34 cellular contexts compared by ENCODE assay signal in genomic region chr22:28728621-28729313, GRCh38. TPM values are rescaled to one million over a fixed set of nuclear protein-coding genes. Genes with fewer than 3 reads are reported as not detected.
DNase-seq lines count a peak whose midpoint lies in the region; ATAC-seq and TF ChIP-seq lines count a peak whose summit lies in the region.
"Had no signal": no experiment of that assay in that cellular context is flagged by ENCODE, and none has a peak within 500 bp of the region (broad histone marks: within the 10 kb centered on the region; RNA-seq: fewer than 3 reads in every experiment).

No MANE protein-coding gene starts in this region.

- H3K27ac Mint-ChIP-seq in mesothelial cell of epicardium, result peak overlapping the region; percentile 11
- H3K27ac Mint-ChIP-seq: activated CD8-positive, alpha-beta T cell treated with anti-CD3 and anti-CD28 coated beads, Interleukin-2, amount 10 ng/mL, durations not matched to agents 7 days and 5 days; activated naive CD8-positive, alpha-beta T cell treated with anti-CD3 and anti-CD28 coated beads, Interleukin-2, amount 10 ng/mL, durations not matched to agents 7 days and 5 days; activated T-helper 2 cell treated with anti-CD3 and anti-CD28 coated beads, Interferon-gamma antibody, Interleukin-2, Interleukin-4, amounts not matched to agents 10 μg/mL and 5 μg/mL and 100 μg/mL, durations not matched to agents 14 hours and 24 hours and 36 hours; naive thymus-derived CD8-positive, alpha-beta T cell; stimulated activated naive CD8-positive, alpha-beta T cell treated with anti-CD3 and anti-CD28 coated beads, Interleukin-15, amount 100 ng/mL, for 72 hours; T-cell had no signal

- H3K27ac ChIP-seq in ACC112 (ENCODE audit: low read depth, low read length), result peak overlapping the region; percentile 57; the same call in 1 of the 2 replicates
- H3K27ac ChIP-seq: body of pancreas, epithelial cell of prostate, gastroesophageal sphincter, left ventricle myocardium inferior, ovary had no signal

- H3K27me3 Mint-ChIP-seq in mesothelial cell of epicardium (ENCODE audit: low read depth), result no peaks in the 10 kb centered on the region
- H3K27me3 Mint-ChIP-seq: activated naive CD8-positive, alpha-beta T cell treated with anti-CD3 and anti-CD28 coated beads, Interleukin-2, amount 10 ng/mL, durations not matched to agents 7 days and 5 days; naive thymus-derived CD8-positive, alpha-beta T cell; stimulated activated naive CD8-positive, alpha-beta T cell treated with anti-CD3 and anti-CD28 coated beads, Interleukin-15, amount 100 ng/mL, for 72 hours; T-cell had no signal

- peaks cover 2% of the 10 kb centered on the region for H3K79me2 ChIP-seq in ACC112 (ENCODE audit: control insufficient read depth, insufficient read depth, low read length, unreplicated experiment)

- no peaks in the 10 kb centered on the region for H3K27me3 ChIP-seq in ACC112 (ENCODE audit: insufficient read depth, low read length)
- H3K27me3 ChIP-seq: body of pancreas, gastroesophageal sphincter, MG63, ovary, thyroid gland had no signal

- no peaks in the 10 kb centered on the region for H3K9me3 Mint-ChIP-seq in mesothelial cell of epicardium
- H3K9me3 Mint-ChIP-seq: activated naive CD8-positive, alpha-beta T cell treated with anti-CD3 and anti-CD28 coated beads, Interleukin-2, amount 10 ng/mL, durations not matched to agents 7 days and 5 days; activated T-helper 2 cell treated with anti-CD3 and anti-CD28 coated beads, Interferon-gamma antibody, Interleukin-2, Interleukin-4, amounts not matched to agents 10 μg/mL and 5 μg/mL and 100 μg/mL, durations not matched to agents 14 hours and 24 hours and 36 hours; naive thymus-derived CD8-positive, alpha-beta T cell; stimulated activated naive CD8-positive, alpha-beta T cell treated with anti-CD3 and anti-CD28 coated beads, Interleukin-15, amount 100 ng/mL, for 72 hours; T-cell had no signal

- peaks cover 31% of the 10 kb centered on the region for H3K36me3 Mint-ChIP-seq in mesothelial cell of epicardium

- no peak overlapping the region for H3K4me3 Mint-ChIP-seq in mesothelial cell of epicardium
- H3K4me3 Mint-ChIP-seq: activated CD8-positive, alpha-beta T cell treated with anti-CD3 and anti-CD28 coated beads, Interleukin-2, amount 10 ng/mL, durations not matched to agents 7 days and 5 days; activated naive CD8-positive, alpha-beta T cell treated with anti-CD3 and anti-CD28 coated beads, Interleukin-2, amount 10 ng/mL, durations not matched to agents 7 days and 5 days; naive thymus-derived CD8-positive, alpha-beta T cell; stimulated activated naive CD8-positive, alpha-beta T cell treated with anti-CD3 and anti-CD28 coated beads, Interleukin-15, amount 100 ng/mL, for 72 hours; T-cell had no signal

- H2AFZ ChIP-seq in ACC112 (ENCODE audit: low read length, unreplicated experiment), result no peak overlapping the region

- H3K4me3 ChIP-seq in ACC112 (ENCODE audit: low read depth, low read length), result no peak overlapping the region
- H3K4me3 ChIP-seq: body of pancreas, gastroesophageal sphincter, HAP-1, K562, left ventricle myocardium inferior, MG63, ovary, smooth muscle cell, thyroid gland had no signal

- no peaks in the 10 kb centered on the region for H3K36me3 ChIP-seq in ACC112 (ENCODE audit: insufficient read depth, low read length)
- H3K36me3 ChIP-seq: gastroesophageal sphincter, left ventricle myocardium inferior, ovary, thyroid gland had no signal

- no peak for TF ChIP-seq CTCF in mesothelial cell of epicardium (IDR thresholded peaks at IDR 0.05; ENCODE audit: unreplicated experiment)

- DNase-seq in LHCN-M2 (ENCODE audit: low read depth) (peak; percentile 40), mesothelial cell of epicardium (ENCODE audit: low spot score in 2 of 2, unreplicated experiment in 2 of 2) (no peak), NCI-H748 treated with DMSO at 0.1 percent for 48 hours (lab: John Stamatoyannopoulos, UW) (no peak), NCI-H1105 (lab: John Stamatoyannopoulos, UW) (no peak), NCI-H146 (lab: John Stamatoyannopoulos, UW) (no peak)
- DNase-seq: activated CD4-positive, alpha-beta T cell treated with anti-CD3 and anti-CD28 coated beads for 1 hour; activated CD8-positive, alpha-beta T cell treated with anti-CD3 and anti-CD28 coated beads, Interleukin-2, amount 10 ng/mL, durations not matched to agents 7 days and 5 days; activated naive CD8-positive, alpha-beta T cell treated with anti-CD3 and anti-CD28 coated beads, Interleukin-2, amount 10 ng/mL, durations not matched to agents 7 days and 5 days; body of pancreas; DMS53; left ventricle myocardium inferior; MG63; midbrain; naive thymus-derived CD8-positive, alpha-beta T cell; NCI-H1417; NCI-H2081 treated with DMSO at 0.1 percent for 48 hours; NCI-H226; NCI-H82; ovary; RPMI8226; stimulated activated CD4-positive, alpha-beta T cell treated with anti-CD3 and anti-CD28 coated beads, Interleukin-1b, Interleukin-23, amount 100 ng/mL, for 48 hours; stimulated activated CD8-positive, alpha-beta memory T cell treated with anti-CD3 and anti-CD28 coated beads, Interleukin-4, amount 100 ng/mL, for 48 hours; stimulated activated naive CD8-positive, alpha-beta T cell treated with anti-CD3 and anti-CD28 coated beads, Interleukin-15, amount 100 ng/mL, for 72 hours; T-cell; thyroid gland had no signal

- H3K4me1 ChIP-seq in ACC112 (ENCODE audit: control insufficient read depth, insufficient read depth, low read length, unreplicated experiment), result peaks cover 9% of the 10 kb centered on the region
- H3K4me1 ChIP-seq: body of pancreas, gastroesophageal sphincter, HAP-1, left ventricle myocardium inferior, thyroid gland had no signal

- no peaks in the 10 kb centered on the region for H3K4me1 Mint-ChIP-seq in mesothelial cell of epicardium
- H3K4me1 Mint-ChIP-seq: stimulated activated naive CD8-positive, alpha-beta T cell treated with anti-CD3 and anti-CD28 coated beads, Interleukin-15, amount 100 ng/mL, for 72 hours had no signal

- ATAC-seq in esophagus mucosa (peak; percentile 35), GM18858 (IDR thresholded peaks at IDR 0.05; ENCODE audit: unreplicated experiment) (no peak)
- ATAC-seq: activated CD8-positive, alpha-beta T cell treated with anti-CD3 and anti-CD28 coated beads, Interleukin-2, amount 10 ng/mL, durations not matched to agents 7 days and 5 days; body of pancreas; gastroesophageal sphincter; K562; naive thymus-derived CD8-positive, alpha-beta T cell; stimulated activated naive CD8-positive, alpha-beta T cell treated with anti-CD3 and anti-CD28 coated beads, Interleukin-15, amount 100 ng/mL, for 72 hours; T-cell had no signal

RNA-seq across cellular contexts. Expression of gene CHEK2, which starts 12.9 kb away (rescaled TPM):
- total RNA-seq in LHCN-M2 (2014; rRNA removed) (25.8 and 34.5 TPM in 2 replicates), esophagus mucosa (14.9 TPM), mesothelial cell of epicardium (22.9 to 25.0 TPM (median 24.2 TPM) in 3 replicates)
- 7.7 TPM for polyA plus RNA-seq in LHCN-M2 (2012)

RNA-seq across cellular contexts. Expression of gene HSCB, which starts 13.1 kb away (rescaled TPM):
- total RNA-seq in LHCN-M2 (2014; rRNA removed) (23.9 and 26.2 TPM in 2 replicates), esophagus mucosa (10.9 TPM), mesothelial cell of epicardium (15.0 to 18.7 TPM (median 15.7 TPM) in 3 replicates)
- polyA plus RNA-seq in LHCN-M2 (2012), result 15.0 TPM

RNA-seq across cellular contexts. Expression of gene CCDC117, which starts 43.7 kb away (rescaled TPM):
- total RNA-seq in LHCN-M2 (2014; rRNA removed) (18.3 and 20.5 TPM in 2 replicates), esophagus mucosa (8.5 TPM), mesothelial cell of epicardium (22.4 to 22.9 TPM (median 22.8 TPM) in 3 replicates)
- polyA plus RNA-seq in LHCN-M2 (2012), result 5.0 TPM

RNA-seq across cellular contexts. Expression of gene TTC28, which starts 49.1 kb away (rescaled TPM):
- total RNA-seq in LHCN-M2 (2014; rRNA removed) (7.1 and 8.0 TPM in 2 replicates), esophagus mucosa (5.5 TPM), mesothelial cell of epicardium (91.7 to 95.9 TPM (median 92.7 TPM) in 3 replicates)
- 1.8 TPM for polyA plus RNA-seq in LHCN-M2 (2012)
